8 cellular contexts compared by ENCODE assay signal in genomic region chr2:74464406-74464805, GRCh38. TPM values are rescaled to one million over a fixed set of nuclear protein-coding genes. Genes with fewer than 3 reads are reported as not detected.
DNase-seq lines count a peak whose midpoint lies in the region; FAIRE-seq and TF ChIP-seq lines count a peak whose summit lies in the region.

No MANE protein-coding gene starts in this region.

- H3K9me3 ChIP-seq in ES-I3 (ENCODE audit: control insufficient read depth, insufficient read depth, low read length), result no peaks in the 10 kb centered on the region
- H3K9me3 ChIP-seq in OCI-LY3 (ENCODE audit: insufficient read depth, low read length), result no peaks in the 10 kb centered on the region
- no peaks in the 10 kb centered on the region for H3K9me3 ChIP-seq in osteoblast (ENCODE audit: low read depth, low read length)

- TF ChIP-seq POLR2A in GM12891 (IDR thresholded peaks at IDR 0.05; ENCODE audit: low read depth, low read length), result no peak

- H3K9ac ChIP-seq in ES-I3 (ENCODE audit: low read depth, low read length) (peak overlapping the region; percentile 79), OCI-LY3 (ENCODE audit: low read length) (peak overlapping the region; percentile 85)

- no peak for TF ChIP-seq CTCF in OCI-LY3 (IDR thresholded peaks at IDR 0.05; ENCODE audit: low read depth, low read length)
- TF ChIP-seq CTCF in epithelial cell of proximal tubule (conservative IDR thresholded peaks at IDR 0.05; ENCODE audit: low read depth, low read length), result no peak
- no peak for TF ChIP-seq CTCF in osteoblast (IDR thresholded peaks at IDR 0.05; ENCODE audit: extremely low read depth, low read depth, low read length)

- DNase-seq in epithelial cell of proximal tubule (ENCODE audit: low read depth) (no peak), osteoblast (ENCODE audit: insufficient read length, low spot score, missing footprints) (peak; percentile 70), NCI-H2227 (lab: John Stamatoyannopoulos, UW; ENCODE audit: unreplicated experiment) (no peak), AML-193 (lab: John Stamatoyannopoulos, UW) (no peak), GM12891 (ENCODE audit: insufficient read length, low spot score) (no peak), medulla oblongata (ENCODE audit: extremely low spot score) (no peak)

- H3K27me3 ChIP-seq in OCI-LY3 (ENCODE audit: low read depth, low read length), result no peaks in the 10 kb centered on the region
- no peaks in the 10 kb centered on the region for H3K27me3 ChIP-seq in osteoblast (ENCODE audit: insufficient read depth, low read length)

- H3K4me3 ChIP-seq in OCI-LY3 (ENCODE audit: low read length) (peak overlapping the region; percentile 90), epithelial cell of proximal tubule (ENCODE audit: low read depth, low read length) (peak overlapping the region; percentile 95), osteoblast (ENCODE audit: insufficient read depth, low read length) (peak overlapping the region; percentile 94)

- FAIRE-seq in GM12891 (lab: Jason Lieb, UNC), result no peak

- no peak overlapping the region for H2AFZ ChIP-seq in OCI-LY3 (ENCODE audit: low read depth, low read length)
- H2AFZ ChIP-seq in osteoblast (ENCODE audit: low read length), result peak overlapping the region; percentile 59

- H3K79me2 ChIP-seq in OCI-LY3 (ENCODE audit: low read length) (peaks cover 26% of the 10 kb centered on the region), osteoblast (ENCODE audit: insufficient read depth, low read length) (peaks cover 35% of the 10 kb centered on the region)

- H3K27ac ChIP-seq in OCI-LY3 (ENCODE audit: low read length) (peak overlapping the region; percentile 51), osteoblast (ENCODE audit: low read depth, low read length) (peak overlapping the region; percentile 82)

- peak overlapping the region; percentile 79 for H3K4me2 ChIP-seq in OCI-LY3 (ENCODE audit: low read length)
- H3K4me2 ChIP-seq in osteoblast (ENCODE audit: insufficient read depth, low read length), result peak overlapping the region; percentile 98

- no peaks in the 10 kb centered on the region for H3K36me3 ChIP-seq in ES-I3 (ENCODE audit: insufficient read depth, low read length)
- H3K36me3 ChIP-seq in OCI-LY3 (replicated peaks; ENCODE audit: low read depth, low read length), result peaks cover 24% of the 10 kb centered on the region
- H3K36me3 ChIP-seq in osteoblast (ENCODE audit: insufficient read depth, low read length), result peaks cover 27% of the 10 kb centered on the region

- 0 out of 2 replicates have a peak, but pooled peaks cover under 1% of the 10 kb centered on the region for H3K4me1 ChIP-seq in ES-I3 (ENCODE audit: insufficient read depth, low read length)
- peaks cover 12% of the 10 kb centered on the region for H3K4me1 ChIP-seq in OCI-LY3 (ENCODE audit: low read length)
- peaks cover 15% of the 10 kb centered on the region for H3K4me1 ChIP-seq in osteoblast (ENCODE audit: insufficient read depth, low read length)

- no peaks in the 10 kb centered on the region for H4K20me1 ChIP-seq in OCI-LY3 (ENCODE audit: insufficient read depth, low read length)
- H4K20me1 ChIP-seq in osteoblast (ENCODE audit: insufficient read depth, low read length), result peaks cover 5% of the 10 kb centered on the region

TF ChIP-seq in GM12891, 5 proteins besides CTCF, POLR2A, EP300 and RAD21:
- no peak for TF ChIP-seq POU2F2 (IDR thresholded peaks at IDR 0.05; ENCODE audit: low read depth, low read length)
- TF ChIP-seq POLR2AphosphoS5 (IDR thresholded peaks at IDR 0.05; ENCODE audit: low read depth, low read length), result no peak
- no peak for TF ChIP-seq TAF1 (IDR thresholded peaks at IDR 0.05; ENCODE audit: low read depth, low read length)
- no peak for TF ChIP-seq PAX5 (IDR thresholded peaks at IDR 0.05; ENCODE audit: insufficient read depth, low read length, severe bottlenecking)
TF ChIP-seq in GM12891: peak in this region for 0.

RNA-seq across cellular contexts. Expression of gene MOGS, which starts 0.8 kb away (rescaled TPM):
- 63.1 and 83.1 TPM in 2 replicates for total RNA-seq in epithelial cell of proximal tubule
- total RNA-seq in osteoblast, result 33.3 and 35.9 TPM in 2 replicates
- 31.5 TPM for polyA plus RNA-seq in GM12891 (2012; ENCODE audit: low read depth, missing spikeins)

RNA-seq across cellular contexts. Expression of gene WBP1, which starts 6.2 kb away (rescaled TPM):
- total RNA-seq in epithelial cell of proximal tubule, result 36.2 and 84.3 TPM in 2 replicates
- 35.5 and 35.7 TPM in 2 replicates for total RNA-seq in osteoblast
- polyA plus RNA-seq in GM12891 (2012; ENCODE audit: low read depth, missing spikeins), result 66.8 TPM

RNA-seq across cellular contexts. Expression of gene MRPL53, which starts 8.1 kb away (rescaled TPM):
- total RNA-seq in epithelial cell of proximal tubule, result 34.2 and 61.1 TPM in 2 replicates
- 18.0 and 23.5 TPM in 2 replicates for total RNA-seq in osteoblast
- 133 TPM for polyA plus RNA-seq in GM12891 (2012; ENCODE audit: low read depth, missing spikeins)

RNA-seq across cellular contexts. Expression of gene INO80B, which starts 9.5 kb away (rescaled TPM):
- total RNA-seq in epithelial cell of proximal tubule (5.3 and 7.0 TPM in 2 replicates), osteoblast (11.8 and 15.9 TPM in 2 replicates)
- polyA plus RNA-seq in GM12891 (2012; ENCODE audit: low read depth, missing spikeins), result 23.3 TPM

RNA-seq across cellular contexts. Expression of gene CCDC142, which starts 18.4 kb away (rescaled TPM):
- total RNA-seq in epithelial cell of proximal tubule, result 3.9 and 5.8 TPM in 2 replicates
- 32.4 and 32.6 TPM in 2 replicates for total RNA-seq in osteoblast
- polyA plus RNA-seq in GM12891 (2012; ENCODE audit: low read depth, missing spikeins), result 3.6 TPM
